1 cellular context compared by ENCODE assay signal in the genomic region with DNA sequence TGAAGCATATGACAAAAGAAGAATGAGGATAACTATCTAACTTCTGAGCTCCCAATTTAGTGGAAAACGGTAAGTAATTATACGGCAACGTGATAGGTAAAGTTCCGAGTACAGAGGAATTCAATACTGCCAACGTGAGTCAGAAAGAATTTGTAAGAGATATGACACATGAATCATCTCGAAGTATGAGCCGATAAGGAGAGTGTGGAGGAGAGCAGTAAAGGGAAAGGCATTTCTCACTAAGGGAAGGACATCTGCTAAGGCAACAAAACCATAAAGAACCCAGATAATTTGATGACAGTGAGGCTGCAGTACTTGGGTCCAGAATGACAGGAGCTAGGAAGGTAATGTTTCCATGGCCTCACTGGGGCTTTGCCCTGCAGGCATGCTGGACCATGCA.
TF ChIP-seq lines count a peak whose summit lies in the region.

No MANE protein-coding gene starts in this region.

TF ChIP-seq in HepG2, 621 proteins besides CTCF, POLR2A, EP300 and RAD21 (continued from another document):
- TF ChIP-seq GMEB1 (CRISPR knock-in tag; IDR thresholded peaks at IDR 0.05; ENCODE audit: borderline replicate concordance), result no peak
- TF ChIP-seq GATAD2A (CRISPR knock-in tag; IDR thresholded peaks at IDR 0.05), result no peak
- no peak for TF ChIP-seq POGK (CRISPR knock-in tag; conservative IDR thresholded peaks at IDR 0.05)
- TF ChIP-seq ZBTB10 (CRISPR knock-in tag; IDR thresholded peaks at IDR 0.05; ENCODE audit: borderline replicate concordance), result no peak
